Comparison of ENCODE assay signal across 11 cellular contexts in the genomic region with DNA sequence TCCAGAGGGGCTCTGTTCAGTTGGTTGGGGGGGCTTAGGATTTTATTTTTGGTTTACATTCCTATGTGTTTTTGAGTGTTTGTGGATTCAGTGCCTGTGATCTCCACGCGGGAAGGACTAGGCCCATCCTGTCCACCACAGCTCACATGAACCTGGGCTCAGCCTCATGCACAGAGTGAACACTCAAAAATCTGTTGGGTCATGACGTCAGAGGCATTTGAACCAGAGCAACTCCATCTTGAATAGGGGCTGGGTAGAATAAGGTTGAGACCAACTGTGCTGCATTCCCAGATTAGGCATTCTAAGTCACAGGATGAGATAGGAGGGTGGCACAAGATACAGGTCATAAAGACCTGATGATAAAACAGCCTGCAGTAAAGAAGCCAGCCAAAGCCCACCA.
"Had no signal": no experiment of that assay in that cellular context is flagged by ENCODE, and none has a peak within 500 bp of the region (broad histone marks: within the 10 kb centered on the region; RNA-seq: fewer than 3 reads in every experiment).

No MANE protein-coding gene starts in this region.

- H3K4me3 ChIP-seq: GM23248, GM23338, HAP-1 had no signal

- H3K4me1 ChIP-seq: HAP-1 had no signal

- H2AFZ ChIP-seq: GM23248, GM23338 had no signal

- FAIRE-seq: H1, H54 had no signal

- H3K9ac ChIP-seq: GM23248 had no signal

- H3K4me3 Mint-ChIP-seq: GM23338, H9, HFFc6 had no signal

- H3K27ac ChIP-seq: GM23248 had no signal

- H3K4me2 ChIP-seq: GM23338 had no signal

- ATAC-seq: GM23338, HCT116 had no signal

- H3K9me3 ChIP-seq: HAP-1 had no signal

- DNase-seq: GM23248, GOT3, H7, H9, HCEC 1CT, HFFc6 had no signal

- H3K36me3 ChIP-seq: HAP-1 had no signal
